In genomic region chr9:86867658-86868313, GRCh38 we compare ENCODE assay signal across 16 cellular contexts.
DNase-seq lines count a peak whose midpoint lies in the region; ATAC-seq and TF ChIP-seq lines count a peak whose summit lies in the region.
"Had no signal": no experiment of that assay in that cellular context is flagged by ENCODE, and none has a peak within 500 bp of the region (broad histone marks: within the 10 kb centered on the region; RNA-seq: fewer than 3 reads in every experiment).

No MANE protein-coding gene starts in this region.

- DNase-seq in G401 (ENCODE audit: low spot score), result peak; percentile 10
- peak; percentile 73 for DNase-seq in NCI-H2171 treated with DMSO at 0.1 percent for 48 hours (lab: John Stamatoyannopoulos, UW)
- peak; percentile 58 for DNase-seq in epithelial cell of proximal tubule (ENCODE audit: low read depth)
- DNase-seq in retinal pigment epithelial cell (ENCODE audit: low read depth), result peak; percentile 46
- DNase-seq in Karpas-422, result no peak
- no peak for DNase-seq in NCI-H2081 treated with DMSO at 0.1 percent for 48 hours (lab: John Stamatoyannopoulos, UW)
- DNase-seq: activated CD4-positive, alpha-beta T cell treated with anti-CD3 and anti-CD28 coated beads, Interleukin-2, amount 10 ng/mL, durations not matched to agents 7 days and 5 days; activated naive CD4-positive, alpha-beta T cell treated with anti-CD3 and anti-CD28 coated beads, Interleukin-2, amount 50 U/mL, for 16 hours; effector CD8-positive, alpha-beta T cell; NCI-H1694; NCI-H510A treated with DMSO at 0.1 percent for 48 hours; PC-9; trophoblast cell had no signal

- no peaks in the 10 kb centered on the region for H3K36me3 ChIP-seq in Karpas-422 (ENCODE audit: insufficient read depth, low read length)

- H3K4me2 ChIP-seq in Karpas-422 (ENCODE audit: low read depth, low read length, poor library complexity, severe bottlenecking), result no peak overlapping the region
- H3K4me2 ChIP-seq: PC-9 had no signal

- no peaks in the 10 kb centered on the region for H3K9me3 ChIP-seq in Karpas-422 (ENCODE audit: low read length)

- in situ Hi-C loops in G401 (cut with HindIII; ENCODE audit: low sequenced_read_pairs), result no loop called here

- H2AFZ ChIP-seq in Karpas-422 (ENCODE audit: low read length), result no peak overlapping the region
- H2AFZ ChIP-seq: PC-9 had no signal

- peaks cover 3% of the 10 kb centered on the region; the same call in 1 of the 2 replicates for H3K4me1 ChIP-seq in Karpas-422 (ENCODE audit: low read length)

- no peaks in the 10 kb centered on the region for H3K79me2 ChIP-seq in Karpas-422 (ENCODE audit: low read length)

- ATAC-seq in GM18907 (IDR thresholded peaks at IDR 0.05; ENCODE audit: unreplicated experiment), result no peak
- ATAC-seq: stimulated activated memory B cell treated with anti-CD40 and anti-IgM and Interleukin-4, amounts not matched to agents 10 μg/mL and 1 μg/mL and 100 μg/mL, for 72 hours had no signal

- no peak overlapping the region for H3K9ac ChIP-seq in Karpas-422 (ENCODE audit: low read length)

- no peaks in the 10 kb centered on the region for H4K20me1 ChIP-seq in Karpas-422 (ENCODE audit: insufficient read depth, low read depth, low read length)

- H3K9me2 ChIP-seq in Karpas-422 (replicated peaks; ENCODE audit: insufficient read depth, low read length), result no peaks in the 10 kb centered on the region

- no peak overlapping the region for H3K4me3 ChIP-seq in epithelial cell of proximal tubule (ENCODE audit: low read depth, low read length)
- H3K4me3 ChIP-seq in retinal pigment epithelial cell (ENCODE audit: low read length), result no peak overlapping the region
- no peak overlapping the region for H3K4me3 ChIP-seq in Karpas-422 (ENCODE audit: low read length)
- H3K4me3 ChIP-seq: PC-9 had no signal

- TF ChIP-seq CTCF in epithelial cell of proximal tubule (conservative IDR thresholded peaks at IDR 0.05; ENCODE audit: low read depth, low read length) (no peak), retinal pigment epithelial cell (conservative IDR thresholded peaks at IDR 0.05; ENCODE audit: low read depth, low read length) (no peak)

- no peak overlapping the region for H3K27ac ChIP-seq in Karpas-422 (ENCODE audit: low read length)
- H3K27ac ChIP-seq: C4-2B, PC-9 had no signal

- 0 out of 2 replicates have a peak, but pooled peaks cover 2% of the 10 kb centered on the region for H3K27me3 ChIP-seq in Karpas-422 (ENCODE audit: low read length)

Comparison
In these comparisons a context has a peak if more than half of its experiments do, and no peak if none do; other contexts are left out.
1. DNase-seq: peak in G401 (single experiment), NCI-H2171 treated with DMSO at 0.1 percent for 48 hours (single experiment), epithelial cell of proximal tubule (single experiment) and retinal pigment epithelial cell (single experiment); none in Karpas-422 (single experiment) and NCI-H2081 treated with DMSO at 0.1 percent for 48 hours (single experiment).